In the genomic region with DNA sequence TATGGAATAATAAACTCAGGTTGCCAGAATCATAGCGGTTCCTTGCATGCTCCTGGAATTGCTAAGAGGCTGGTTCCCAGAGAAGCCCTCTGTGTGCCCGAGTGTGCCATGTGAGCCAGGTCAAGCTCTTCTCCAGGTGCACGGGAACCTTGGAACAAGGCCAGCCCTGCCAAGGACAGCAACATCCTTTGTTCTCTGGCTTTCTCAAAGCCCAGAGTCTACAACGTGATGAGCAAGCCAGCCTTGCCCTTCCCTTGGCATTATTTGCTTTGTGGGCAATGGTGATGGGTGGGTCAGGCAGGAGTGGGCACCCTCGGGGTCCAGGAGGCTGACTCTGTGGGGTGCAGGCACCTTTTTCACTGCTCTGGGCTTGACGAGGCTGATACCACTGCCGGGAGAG, we compare ENCODE assay signal across 12 cellular contexts. TPM values are rescaled to one million over a fixed set of nuclear protein-coding genes. Genes with fewer than 3 reads are reported as not detected.
DNase-seq lines count a peak whose midpoint lies in the region; ATAC-seq lines count a peak whose summit lies in the region.
"Had no signal": no experiment of that assay in that cellular context is flagged by ENCODE, and none has a peak within 500 bp of the region (broad histone marks: within the 10 kb centered on the region; RNA-seq: fewer than 3 reads in every experiment).

No MANE protein-coding gene starts in this region.

- no peaks in the 10 kb centered on the region for H3K9me3 Mint-ChIP-seq in naive thymus-derived CD8-positive, alpha-beta T cell
- H3K9me3 Mint-ChIP-seq: CD4-positive, alpha-beta T cell; central memory CD8-positive, alpha-beta T cell; H9; WTC11 had no signal

- DNase-seq in DMS153 (lab: John Stamatoyannopoulos, UW), result peak; percentile 79
- DNase-seq in NCI-H187 treated with DMSO at 0.1 percent for 48 hours (lab: John Stamatoyannopoulos, UW), result peak; percentile 43
- no peak for DNase-seq in naive thymus-derived CD8-positive, alpha-beta T cell
- DNase-seq in NCI-H226, result no peak
- no peak for DNase-seq in OCI-M1 (lab: John Stamatoyannopoulos, UW)
- DNase-seq: CD4-positive, alpha-beta T cell; H9 had no signal

- no peak overlapping the region for H3K4me3 Mint-ChIP-seq in naive thymus-derived CD8-positive, alpha-beta T cell
- H3K4me3 Mint-ChIP-seq: CD4-positive, alpha-beta T cell; central memory CD8-positive, alpha-beta T cell; H9; WTC11 had no signal

- ATAC-seq in naive thymus-derived CD8-positive, alpha-beta T cell, result no peak
- ATAC-seq in GM19324 (IDR thresholded peaks at IDR 0.05; ENCODE audit: low FRiP score, unreplicated experiment) (no peak), HG02870 (IDR thresholded peaks at IDR 0.05; ENCODE audit: unreplicated experiment) (no peak)
- ATAC-seq: WTC11 had no signal

- POLR2A ChIA-PET in naive thymus-derived CD8-positive, alpha-beta T cell (lab: Charles Lee), result no interaction called here

- H3K4me1 Mint-ChIP-seq in naive thymus-derived CD8-positive, alpha-beta T cell, result peaks cover 16 to 44% (median 28%) of the 10 kb centered on the region in 4 donors

- H3K27me3 Mint-ChIP-seq in naive thymus-derived CD8-positive, alpha-beta T cell, result no peaks in the 10 kb centered on the region
- H3K27me3 Mint-ChIP-seq: CD4-positive, alpha-beta T cell; central memory CD8-positive, alpha-beta T cell had no signal

- H3K27ac Mint-ChIP-seq in naive thymus-derived CD8-positive, alpha-beta T cell, result peak overlapping the region in 6 of 10 donors; percentile 10 to 97 (median 60)
- H3K27ac Mint-ChIP-seq: WTC11 had no signal

- peak overlapping the region; percentile 37 for H3K27ac ChIP-seq in angular gyrus (ENCODE audit: low read depth, low read length)

- H3K36me3 Mint-ChIP-seq in naive thymus-derived CD8-positive, alpha-beta T cell, result no peaks in the 10 kb centered on the region
- H3K36me3 Mint-ChIP-seq: WTC11 had no signal

RNA-seq across cellular contexts. Expression of a gene that starts 14.2 kb away (rescaled TPM):
- 10 to 100 TPM; 26.5 to 32.9 TPM for total RNA-seq in naive thymus-derived CD8-positive, alpha-beta T cell
- 1 to 10 TPM; 7.7 to 9.5 (median 8.9) TPM for polyA plus RNA-seq in naive thymus-derived CD8-positive, alpha-beta T cell

Comparison
In these comparisons a context has a peak if more than half of its experiments do, and no peak if none do; other contexts are left out.
1. DNase-seq: peak in DMS153 (single experiment) and NCI-H187 treated with DMSO at 0.1 percent for 48 hours (single experiment); none in naive thymus-derived CD8-positive, alpha-beta T cell (0 of 10), NCI-H226 (single experiment) and OCI-M1 (single experiment).